9 cellular contexts compared by ENCODE assay signal in the genomic region with DNA sequence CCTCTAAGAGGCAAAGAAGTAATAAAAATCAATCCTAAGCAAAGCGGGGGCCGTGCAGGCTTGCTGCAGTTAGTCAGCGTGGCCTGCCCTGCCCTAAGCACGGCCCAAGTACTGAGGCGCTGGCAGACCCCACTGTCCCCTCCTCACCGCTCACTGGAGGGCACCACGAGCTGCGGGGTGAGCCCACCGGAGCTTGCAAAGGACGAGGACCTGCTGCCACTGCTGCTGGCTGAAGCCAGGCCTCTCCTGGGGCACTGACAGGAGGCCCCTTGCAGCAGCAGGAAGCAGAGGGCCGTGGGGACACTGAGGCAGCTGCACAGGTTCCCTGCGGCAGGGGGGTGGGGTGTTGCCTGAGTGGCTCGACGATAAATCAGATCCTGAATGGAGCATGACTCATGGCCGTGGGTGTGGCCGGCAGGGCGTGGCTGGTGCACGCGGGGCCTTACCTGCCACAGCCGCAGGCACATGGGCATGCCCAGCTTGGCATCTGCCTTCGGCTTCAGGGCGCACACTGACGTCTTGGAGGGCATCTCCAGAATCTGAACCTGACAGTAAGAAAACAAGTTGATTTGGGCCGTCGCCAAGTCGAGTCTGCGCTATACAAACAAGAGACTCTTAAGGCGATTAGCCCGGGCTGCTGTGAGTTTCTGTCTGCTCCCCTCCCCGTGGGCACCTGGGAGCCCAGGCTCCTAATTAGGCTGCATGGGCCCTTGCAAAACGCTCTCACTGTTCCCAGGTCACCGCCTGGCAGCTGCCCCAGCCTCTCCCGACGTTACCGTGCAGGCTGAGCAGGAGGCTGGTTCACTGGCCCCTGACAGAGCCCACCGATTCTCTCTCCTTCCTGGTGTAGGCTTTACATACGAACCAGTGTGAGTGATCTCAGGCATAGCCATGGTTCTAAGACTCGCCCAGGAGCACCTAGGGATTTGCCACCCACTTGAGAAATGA. TPM values are rescaled to one million over a fixed set of nuclear protein-coding genes. Genes with fewer than 3 reads are reported as not detected.
DNase-seq lines count a peak whose midpoint lies in the region; ATAC-seq, FAIRE-seq and TF ChIP-seq lines count a peak whose summit lies in the region.
"Had no signal": no experiment of that assay in that cellular context is flagged by ENCODE, and none has a peak within 500 bp of the region (broad histone marks: within the 10 kb centered on the region; RNA-seq: fewer than 3 reads in every experiment).

No MANE protein-coding gene starts in this region.

- H3K27ac ChIP-seq in K562 (ENCODE audit: extremely low read depth, low read depth, low read length) (no peak overlapping the region), coronary artery (no peak overlapping the region)

- peaks cover 29% of the 10 kb centered on the region for H4K20me1 ChIP-seq in K562 (replicated peaks; ENCODE audit: control insufficient read depth, insufficient read depth, low read length)

- H3K4me1 Mint-ChIP-seq in Calu3 (ENCODE audit: low read depth, unreplicated experiment), result peaks cover 19% of the 10 kb centered on the region

- WGBS in K562 (ENCODE audit: insufficient coverage, low coverage, missing lambda C conversion rate), result 21% methylated on average over 38 of the region's 38 CpGs

- DNase-seq in Calu3 (peak; percentile 89), K562 (ENCODE audit: extremely low read depth in 1 of 4, low spot score in 3 of 4) (peak; percentile 91 to 100 (median 98)), mucosa of gallbladder (ENCODE audit: low spot score) (peak; percentile 59), NCI-H526 (lab: John Stamatoyannopoulos, UW) (no peak), coronary artery (ENCODE audit: low spot score) (no peak)
- DNase-seq in activated CD4-positive, alpha-beta T cell treated with anti-CD3 and anti-CD28 coated beads for 1 hour, result no peak
- DNase-seq: natural killer cell had no signal

- H3K9me3 Mint-ChIP-seq in Calu3 (ENCODE audit: low read depth, unreplicated experiment), result no peaks in the 10 kb centered on the region
- H3K9me3 Mint-ChIP-seq: natural killer cell had no signal

- H3K9me3 ChIP-seq in K562 (replicated peaks; ENCODE audit: control insufficient read depth, insufficient read depth, low read depth, low read length), result no peaks in the 10 kb centered on the region

- H3K4me3 ChIP-seq in K562 (no peak overlapping the region), coronary artery (no peak overlapping the region)

- TF ChIP-seq POLR2A in K562 (conservative IDR thresholded peaks at IDR 0.05), result no peak

- intact Hi-C loops in Calu3 (cut with micrococcal nuclease; ENCODE audit: unreplicated experiment) (loop anchor here (2.0 kb wide), 1 partner anchor 48 kb away; a partner anchor contains a TSS), K562 (cut with micrococcal nuclease) (no loop called here)

- H3K4me1 ChIP-seq in K562 (replicated peaks in 1 of 2; ENCODE audit: control insufficient read depth in 2 of 2, insufficient read depth in 2 of 2, low read length in 2 of 2), result peaks cover 13 to 68% of the 10 kb centered on the region in 2 experiments

- H3K36me3 Mint-ChIP-seq in Calu3 (ENCODE audit: insufficient read depth, unreplicated experiment), result peaks cover 18% of the 10 kb centered on the region
- H3K36me3 Mint-ChIP-seq: natural killer cell had no signal

- no peaks in the 10 kb centered on the region for H3K79me2 ChIP-seq in K562 (ENCODE audit: control insufficient read depth, insufficient read depth, low read length)

- H3K4me3 Mint-ChIP-seq in Calu3 (ENCODE audit: low read depth, unreplicated experiment), result peak overlapping the region; percentile 20
- H3K4me3 Mint-ChIP-seq: natural killer cell had no signal

- H3K27ac Mint-ChIP-seq in Calu3 (ENCODE audit: unreplicated experiment), result no peak overlapping the region
- H3K27ac Mint-ChIP-seq: natural killer cell had no signal

- H3K27me3 Mint-ChIP-seq in Calu3 (ENCODE audit: unreplicated experiment), result no peaks in the 10 kb centered on the region

- CTCF ChIA-PET in Calu3 (lab: Charles Lee), result interaction anchor here (1.2 kb wide), 1 partner anchor 43 kb away, joined by 4 read pairs; no protein-coding TSS in a partner anchor
- CTCF ChIA-PET in K562 (lab: Yijun Ruan, JAX; ENCODE audit: low intra/inter-chr PET ratio), result interaction anchor here (0.6 kb wide), 1 partner anchor 573 kb away, joined by 3 read pairs; no protein-coding TSS in a partner anchor

- in situ Hi-C loops in K562 (cut with MboI), result no loop called here

- TF ChIP-seq RAD21 in Ishikawa (IDR thresholded peaks at IDR 0.05; ENCODE audit: low read depth) (no peak; the same call in 1 of the 2 replicates), K562 (CRISPR knock-in tag; conservative IDR thresholded peaks at IDR 0.05 in 1 of 2, IDR thresholded peaks at IDR 0.05 in 1 of 2) (peak in 1 of 2 experiments; percentile 22; a peak in 2 of 4 replicates)

- no TSS peak for BruUV-seq in Calu3 (replicated peaks; lab: Mats Ljungman, UMichigan)
- no TSS peak for BruUV-seq in K562 (replicated peaks; lab: Mats Ljungman, UMichigan)

- peak overlapping the region; percentile 28; the same call in 1 of the 2 replicates for H2AFZ ChIP-seq in K562 (ENCODE audit: low read depth, low read length)

- POLR2A ChIA-PET in K562 (lab: Yijun Ruan, JAX), result interaction anchor here (0.6 to 3.5 kb wide), 9 partner anchors 9 to 338 kb away, joined by 3 to 11 read pairs (median 4); a partner anchor contains a TSS

- peak; percentile 85 for FAIRE-seq in K562 (lab: Jason Lieb, UNC)

- H3K36me3 ChIP-seq in K562 (ENCODE audit: control insufficient read depth, insufficient read depth, low read length), result 0 out of 3 replicates have a peak, but pooled peaks cover 3% of the 10 kb centered on the region

- H3K9ac ChIP-seq in K562 (ENCODE audit: insufficient read depth in 1 of 2, low read depth in 2 of 2, low read length in 2 of 2), result peak overlapping the region in 1 of 2 experiments; percentile 66; a peak in 2 of 4 replicates

- TF ChIP-seq EP300 in Ishikawa (IDR thresholded peaks at IDR 0.05; ENCODE audit: borderline replicate concordance), result no peak; the same call in 1 of the 2 replicates
- TF ChIP-seq EP300 in K562 (IDR thresholded peaks at IDR 0.05; ENCODE audit: low read length), result peak; percentile 68

- peak; percentile 95 for ATAC-seq in K562
- ATAC-seq in HG02588 (IDR thresholded peaks at IDR 0.05; ENCODE audit: unreplicated experiment), result no peak
- ATAC-seq: natural killer cell had no signal

- H3K27me3 ChIP-seq in K562 (ENCODE audit: control insufficient read depth in 2 of 2, insufficient read depth in 2 of 2, low read length in 2 of 2), result no peaks in the 10 kb centered on the region

- H3K4me2 ChIP-seq in K562 (ENCODE audit: insufficient read depth, low read length), result peak overlapping the region; percentile 63

- no peaks in the 10 kb centered on the region for H3K9me1 ChIP-seq in K562 (ENCODE audit: control insufficient read depth, insufficient read depth, low read length)

- no peak for TF ChIP-seq CTCF in Calu3 (IDR thresholded peaks at IDR 0.05; ENCODE audit: unreplicated experiment)
- no peak; a peak in 1 of 6 replicates for TF ChIP-seq CTCF in K562 (IDR thresholded peaks at IDR 0.05 in 2 of 3, conservative IDR thresholded peaks at IDR 0.05 in 1 of 3; ENCODE audit: insufficient read depth in 2 of 3, low read depth in 1 of 3, low read length in 3 of 3)
- no peak for TF ChIP-seq CTCF in coronary artery (IDR thresholded peaks at IDR 0.05)

RNA-seq across cellular contexts. Expression of a gene that starts 45.9 kb away (rescaled TPM):
- total RNA-seq in Calu3 (2022) (not detected in 2 replicates), K562 (2014; rRNA removed) (8.9 and 14.0 TPM in 2 replicates), K562 (2014; rRNA removed; fragmentation: Illumina TruSeq; extraction: Trizol) (2.1 and 2.6 TPM in 2 replicates), K562 (2015; rRNA removed; fragmentation: Illumina TruSeq; extraction: Trizol) (3.5 and 3.9 TPM in 2 replicates), K562 (2021) (34.2 and 35.0 TPM in 2 replicates), mucosa of gallbladder (3.9 TPM)
- 31.9 and 90.7 TPM in 2 replicates for total RNA-seq in K562 (2011; cell fraction: chromatin; rRNA removed; ENCODE audit: low replicate concordance)
- total RNA-seq in K562 (2011; cell fraction: nucleolus; rRNA removed), result 41.9 and 52.4 TPM in 2 replicates
- total RNA-seq in K562 (2011; cell fraction: nucleoplasm; rRNA removed), result 40.6 and 47.0 TPM in 2 replicates
- polyA plus RNA-seq in K562 (2011; rRNA removed) (2.5 and 9.5 TPM in 2 replicates), K562 (2014; fragmentation: Illumina TruSeq; extraction: Trizol) (8.0 and 12.8 TPM in 2 replicates), K562 (2014; fragmentation: Nextera tagmentation; extraction: Ambion mirVana) (under 1 TPM; 0.07 to 0.11 TPM), K562 (2014; rRNA removed) (14.7 and 17.1 TPM in 2 replicates)
- 5.8 and 7.7 TPM in 2 replicates for polyA plus RNA-seq in K562 (2011; cell fraction: cytosol; rRNA removed)
- 55.1 and 87.1 TPM in 2 replicates for polyA plus RNA-seq in K562 (2011; cell fraction: nucleus; rRNA removed)
- 12.4 and 14.0 TPM in 2 replicates for polyA plus RNA-seq in K562 (2012)
- 2.2 and 5.5 TPM in 2 replicates for polyA minus RNA-seq in K562 (2011; rRNA and poly(A)+ RNA removed)
- polyA minus RNA-seq in K562 (2011; cell fraction: cytosol; rRNA and poly(A)+ RNA removed), result 5.4 and 22.9 TPM in 2 replicates
- polyA minus RNA-seq in K562 (2011; cell fraction: nucleus; rRNA and poly(A)+ RNA removed), result 20.1 and 45.7 TPM in 2 replicates

RNA-seq across cellular contexts. Expression of a gene that starts 48.2 kb away (rescaled TPM):
- total RNA-seq in Calu3 (2022), result 9.1 and 13.0 TPM in 2 replicates
- 5.3 and 21.3 TPM in 2 replicates for total RNA-seq in K562 (2011; cell fraction: chromatin; rRNA removed; ENCODE audit: low replicate concordance)
- 21.8 and 25.5 TPM in 2 replicates for total RNA-seq in K562 (2011; cell fraction: nucleolus; rRNA removed)
- 7.3 and 7.8 TPM in 2 replicates for total RNA-seq in K562 (2011; cell fraction: nucleoplasm; rRNA removed)
- total RNA-seq in K562 (2014; rRNA removed), result 48.9 and 69.1 TPM in 2 replicates
- 0.57 and 0.84 TPM in 2 replicates for total RNA-seq in K562 (2014; rRNA removed; fragmentation: Illumina TruSeq; extraction: Trizol)
- 17.8 and 20.6 TPM in 2 replicates for total RNA-seq in K562 (2015; rRNA removed; fragmentation: Illumina TruSeq; extraction: Trizol)
- 50.5 and 55.3 TPM in 2 replicates for total RNA-seq in K562 (2021)
- 10.2 and 35.0 TPM in 2 replicates for polyA plus RNA-seq in K562 (2011; rRNA removed)
- 37.2 and 43.8 TPM in 2 replicates for polyA plus RNA-seq in K562 (2011; cell fraction: cytosol; rRNA removed)
- polyA plus RNA-seq in K562 (2011; cell fraction: nucleus; rRNA removed), result 33.2 and 43.3 TPM in 2 replicates
- polyA plus RNA-seq in K562 (2012), result 42.2 and 62.2 TPM in 2 replicates
- 1.9 and 18.0 TPM in 2 replicates for polyA plus RNA-seq in K562 (2014; fragmentation: Illumina TruSeq; extraction: Trizol)
- polyA plus RNA-seq in K562 (2014; fragmentation: Nextera tagmentation; extraction: Ambion mirVana), result 1 to 10 TPM in 1 of 2 experiments, under 1 TPM in 1; 0.56 to 3.5 TPM
- polyA plus RNA-seq in K562 (2014; rRNA removed), result 40.7 and 41.3 TPM in 2 replicates
- 2.8 and 3.7 TPM in 2 replicates for polyA minus RNA-seq in K562 (2011; rRNA and poly(A)+ RNA removed)
- 13.2 and 33.0 TPM in 2 replicates for polyA minus RNA-seq in K562 (2011; cell fraction: cytosol; rRNA and poly(A)+ RNA removed)
- polyA minus RNA-seq in K562 (2011; cell fraction: nucleus; rRNA and poly(A)+ RNA removed), result 12.0 and 14.3 TPM in 2 replicates
- total RNA-seq in mucosa of gallbladder, result 6.2 TPM

RNA-seq across cellular contexts. Expression of a gene that starts 48.2 kb away (rescaled TPM):
- total RNA-seq in Calu3 (2022) (26.2 and 28.7 TPM in 2 replicates), K562 (2014; rRNA removed) (32.5 and 42.0 TPM in 2 replicates), K562 (2014; rRNA removed; fragmentation: Illumina TruSeq; extraction: Trizol) (16.3 and 19.8 TPM in 2 replicates), K562 (2015; rRNA removed; fragmentation: Illumina TruSeq; extraction: Trizol) (26.2 and 28.8 TPM in 2 replicates), K562 (2021) (75.4 and 75.5 TPM in 2 replicates), mucosa of gallbladder (18.4 TPM)
- 82.4 and 192 TPM in 2 replicates for total RNA-seq in K562 (2011; cell fraction: chromatin; rRNA removed; ENCODE audit: low replicate concordance)
- total RNA-seq in K562 (2011; cell fraction: nucleolus; rRNA removed), result 134 and 166 TPM in 2 replicates
- total RNA-seq in K562 (2011; cell fraction: nucleoplasm; rRNA removed), result 107 and 110 TPM in 2 replicates
- polyA plus RNA-seq in K562 (2011; rRNA removed) (32.7 and 82.6 TPM in 2 replicates), K562 (2014; fragmentation: Illumina TruSeq; extraction: Trizol) (39.2 and 40.1 TPM in 2 replicates), K562 (2014; fragmentation: Nextera tagmentation; extraction: Ambion mirVana) (10 to 100 TPM; 23.6 to 33.7 TPM), K562 (2014; rRNA removed) (28.2 and 31.2 TPM in 2 replicates)
- polyA plus RNA-seq in K562 (2011; cell fraction: cytosol; rRNA removed), result 68.8 and 74.9 TPM in 2 replicates
- polyA plus RNA-seq in K562 (2011; cell fraction: nucleus; rRNA removed), result 124 and 157 TPM in 2 replicates
- polyA plus RNA-seq in K562 (2012), result 40.3 and 56.9 TPM in 2 replicates
- polyA minus RNA-seq in K562 (2011; rRNA and poly(A)+ RNA removed), result 49.5 and 66.5 TPM in 2 replicates
- 31.7 and 46.0 TPM in 2 replicates for polyA minus RNA-seq in K562 (2011; cell fraction: cytosol; rRNA and poly(A)+ RNA removed)
- polyA minus RNA-seq in K562 (2011; cell fraction: nucleus; rRNA and poly(A)+ RNA removed), result 42.7 and 85.4 TPM in 2 replicates

Comparison
In these comparisons a context has a peak if more than half of its experiments do, and no peak if none do; other contexts are left out.
1. DNase-seq: peak in Calu3 (single experiment), K562 (4 of 4) and mucosa of gallbladder (single experiment); none in NCI-H526 (0 of 2), coronary artery (single experiment) and activated CD4-positive, alpha-beta T cell treated with anti-CD3 and anti-CD28 coated beads for 1 hour (single experiment).